27 cellular contexts compared by ENCODE assay signal in genomic region chr9:3977388-3977787, GRCh38.
"Had no signal": no experiment of that assay in that cellular context is flagged by ENCODE, and none has a peak within 500 bp of the region (broad histone marks: within the 10 kb centered on the region; RNA-seq: fewer than 3 reads in every experiment).

No MANE protein-coding gene starts in this region.

- H3K4me1 ChIP-seq: colonic mucosa, testis, vagina had no signal

- ATAC-seq: activated CD4-positive, alpha-beta T cell treated with anti-CD3 and anti-CD28 coated beads for 36 hours; activated CD8-positive, alpha-beta memory T cell treated with anti-CD3 and anti-CD28 coated beads, Interleukin-2, amount 10 ng/mL, durations not matched to agents 7 days and 5 days; activated CD8-positive, alpha-beta T cell treated with anti-CD3 and anti-CD28 coated beads, Interleukin-2, amount 10 ng/mL, durations not matched to agents 7 days and 5 days; gastroesophageal sphincter; lower lobe of right lung; mucosa of descending colon; natural killer cell treated with Interleukin-12 subunit alpha and Interleukin-12 subunit beta and Interleukin-15 and Interleukin-18, amount 100 ng/mL, for 72 hours; sciatic nerve; stimulated activated naive CD8-positive, alpha-beta T cell treated with anti-CD3 and anti-CD28 coated beads, Interleukin-15, Interleukin-2, amounts not matched to agents 100 U/mL and 50 U/mL, for 24 hours had no signal

- FAIRE-seq: endothelial cell of umbilical vein, kidney had no signal

- H3K27ac ChIP-seq: colonic mucosa, gastroesophageal sphincter, lower lobe of right lung, neutrophil, skin epidermis, testis, vagina had no signal

- DNase-seq: activated CD4-positive, alpha-beta T cell treated with anti-CD3 and anti-CD28 coated beads for 36 hours; activated CD4-positive, CD25-positive, alpha-beta regulatory T cell; activated CD8-positive, alpha-beta memory T cell treated with anti-CD3 and anti-CD28 coated beads, Interleukin-2, amount 10 ng/mL, durations not matched to agents 7 days and 5 days; activated CD8-positive, alpha-beta T cell treated with anti-CD3 and anti-CD28 coated beads, Interleukin-2, amount 10 ng/mL, durations not matched to agents 7 days and 5 days; activated naive CD4-positive, alpha-beta T cell treated with Interleukin-2 at 50 U/mL for 16 hours; activated T-cell treated with anti-CD3 and anti-CD28 coated beads, Interleukin-2, amount 50 U/mL, for 48 hours; colonic mucosa; effector memory CD4-positive, alpha-beta T cell; head of caudate nucleus; hippocampal formation; kidney; left colon; lower lobe of right lung; mesenchymal stem cell; mucosa of descending colon; stimulated activated CD4-positive, alpha-beta T cell treated with anti-CD3 and anti-CD28 coated beads, Interleukin-12 subunit alpha, Interleukin-12 subunit beta, amount 100 ng/mL, for 4 hours; stimulated activated CD4-positive, alpha-beta T cell treated with anti-CD3 and anti-CD28 coated beads, Interleukin-4, amount 100 ng/mL, for 1 hour; stimulated activated naive CD8-positive, alpha-beta T cell treated with anti-CD3 and anti-CD28 coated beads, Interleukin-15, Interleukin-2, amounts not matched to agents 100 U/mL and 50 U/mL, for 24 hours; T-helper 1 cell; testis had no signal

- H3K36me3 ChIP-seq: colonic mucosa, gastroesophageal sphincter, lower lobe of right lung, neutrophil, vagina had no signal

- H3K4me3 ChIP-seq: colonic mucosa, gastroesophageal sphincter, lower lobe of right lung, mucosa of descending colon, skin epidermis, testis, vagina had no signal

- H3K9me3 ChIP-seq: colonic mucosa, gastroesophageal sphincter, lower lobe of right lung, mucosa of descending colon, neutrophil, testis, vagina had no signal
